Comparison of ENCODE assay signal across 11 cellular contexts in genomic region chr21:38170705-38171682, GRCh38.
A peak's percentile ranks its signal among the peaks of the same experiment; 100 is the strongest.
DNase-seq lines count a peak whose midpoint lies in the region; ATAC-seq and TF ChIP-seq lines count a peak whose summit lies in the region.
"Had no signal": no experiment of that assay in that cellular context is flagged by ENCODE, and none has a peak within 500 bp of the region (broad histone marks: within the 10 kb centered on the region; RNA-seq: fewer than 3 reads in every experiment).

No MANE protein-coding gene starts in this region.

- H3K4me3 Mint-ChIP-seq in endodermal cell (no peak overlapping the region), mesothelial cell of epicardium (no peak overlapping the region)
- no peak overlapping the region for H3K4me3 Mint-ChIP-seq in activated CD4-positive, alpha-beta T cell treated with anti-CD3 and anti-CD28 coated beads, Interleukin-2, amount 10 ng/mL, durations not matched to agents 7 days and 5 days
- H3K4me3 Mint-ChIP-seq in naive thymus-derived CD4-positive, alpha-beta T cell: no peak overlapping the region
- H3K4me3 Mint-ChIP-seq: natural killer cell had no signal

- peak overlapping the region; percentile 77 for H3K27ac ChIP-seq in endodermal cell (ENCODE audit: low read depth, low read length)
- no peak overlapping the region for H3K27ac ChIP-seq in naive thymus-derived CD4-positive, alpha-beta T cell (ENCODE audit: low read depth, low read length)

- intact Hi-C loops in naive thymus-derived CD4-positive, alpha-beta T cell (cut with micrococcal nuclease): loop anchor here in 1 of 2 donors (1.0 to 5.0 kb wide), 2 partner anchors 46 to 185 kb away; no protein-coding TSS in a partner anchor

- CTCF ChIA-PET in activated CD4-positive, alpha-beta T cell treated with anti-CD3 and anti-CD28 coated beads, Interleukin-2, amount 10 ng/mL, durations not matched to agents 7 days and 5 days (lab: Charles Lee): no interaction called here
- CTCF ChIA-PET in naive thymus-derived CD4-positive, alpha-beta T cell (lab: Charles Lee): interaction anchor here (1.6 to 2.5 kb wide), 3 partner anchors 47 to 184 kb away, joined by 7 to 12 read pairs (median 9); no protein-coding TSS in a partner anchor

- no peak overlapping the region for H3K4me3 ChIP-seq in endodermal cell (ENCODE audit: low read length)
- no peak overlapping the region for H3K4me3 ChIP-seq in naive thymus-derived CD4-positive, alpha-beta T cell (ENCODE audit: low read length)
- H3K4me3 ChIP-seq: HAP-1 had no signal

- H3K9me3 ChIP-seq in endodermal cell (ENCODE audit: control insufficient read depth, low read length): no peaks in the 10 kb centered on the region
- no peaks in the 10 kb centered on the region for H3K9me3 ChIP-seq in naive thymus-derived CD4-positive, alpha-beta T cell (ENCODE audit: control insufficient read depth in 2 of 3, low read length in 3 of 3)
- H3K9me3 ChIP-seq: HAP-1 had no signal

- ATAC-seq in GM21381 (IDR thresholded peaks at IDR 0.05; ENCODE audit: unreplicated experiment): no peak
- ATAC-seq in HG03159 (IDR thresholded peaks at IDR 0.05; ENCODE audit: unreplicated experiment): no peak
- no peak for ATAC-seq in naive thymus-derived CD4-positive, alpha-beta T cell
- ATAC-seq: natural killer cell had no signal

- TF ChIP-seq CTCF in endodermal cell (conservative IDR thresholded peaks at IDR 0.05) (no peak), mesothelial cell of epicardium (IDR thresholded peaks at IDR 0.05; ENCODE audit: unreplicated experiment) (no peak)

- peak overlapping the region; percentile 21 for H3K9ac ChIP-seq in endodermal cell (ENCODE audit: extremely low read depth, low read length, poor library complexity, severe bottlenecking)

- POLR2A ChIA-PET in activated CD4-positive, alpha-beta T cell treated with anti-CD3 and anti-CD28 coated beads, Interleukin-2, amount 10 ng/mL, durations not matched to agents 7 days and 5 days (lab: Charles Lee): no interaction called here
- POLR2A ChIA-PET in naive thymus-derived CD4-positive, alpha-beta T cell (lab: Charles Lee): no interaction called here

- DNase-seq in Caki2 (ENCODE audit: low read depth): peak; percentile 19
- peak; percentile 24 for DNase-seq in NCI-H2196 treated with DMSO at 0.1 percent for 48 hours (lab: John Stamatoyannopoulos, UW; ENCODE audit: unreplicated experiment)
- DNase-seq in endodermal cell: no peak
- no peak for DNase-seq in mesothelial cell of epicardium (ENCODE audit: low spot score in 2 of 2, unreplicated experiment in 2 of 2)
- DNase-seq in activated CD4-positive, alpha-beta T cell treated with anti-CD3 and anti-CD28 coated beads, Interleukin-2, amount 10 ng/mL, durations not matched to agents 7 days and 5 days: no peak
- no peak for DNase-seq in naive thymus-derived CD4-positive, alpha-beta T cell
- DNase-seq: natural killer cell, NCI-H1694 had no signal

- no peaks in the 10 kb centered on the region for H3K36me3 ChIP-seq in endodermal cell (ENCODE audit: control insufficient read depth, insufficient read depth, low read length)
- no peaks in the 10 kb centered on the region for H3K36me3 ChIP-seq in naive thymus-derived CD4-positive, alpha-beta T cell (ENCODE audit: control insufficient read depth in 2 of 3, insufficient read depth in 3 of 3, low read length in 3 of 3)
- H3K36me3 ChIP-seq: HAP-1 had no signal

- H3K36me3 Mint-ChIP-seq in endodermal cell (ENCODE audit: low read depth) (peaks cover 4% of the 10 kb centered on the region), mesothelial cell of epicardium (no peaks in the 10 kb centered on the region)
- H3K36me3 Mint-ChIP-seq in activated CD4-positive, alpha-beta T cell treated with anti-CD3 and anti-CD28 coated beads, Interleukin-2, amount 10 ng/mL, durations not matched to agents 7 days and 5 days (ENCODE audit: low read depth): no peaks in the 10 kb centered on the region
- H3K36me3 Mint-ChIP-seq in naive thymus-derived CD4-positive, alpha-beta T cell: no peaks in the 10 kb centered on the region
- H3K36me3 Mint-ChIP-seq: natural killer cell had no signal

- peak overlapping the region; percentile 88 for H3K27ac Mint-ChIP-seq in endodermal cell
- peak overlapping the region; percentile 82 for H3K27ac Mint-ChIP-seq in mesothelial cell of epicardium
- no peak overlapping the region for H3K27ac Mint-ChIP-seq in activated CD4-positive, alpha-beta T cell treated with anti-CD3 and anti-CD28 coated beads, Interleukin-2, amount 10 ng/mL, durations not matched to agents 7 days and 5 days
- H3K27ac Mint-ChIP-seq in naive thymus-derived CD4-positive, alpha-beta T cell: no peak overlapping the region
- H3K27ac Mint-ChIP-seq: natural killer cell had no signal

- WGBS in endodermal cell (ENCODE audit: insufficient coverage in 1 of 2, insufficient read length in 1 of 2), 2 experiments: 69 to 81% methylated on average over 6 to 8 of the region's 8 CpGs

- in situ Hi-C loops in Caki2 (cut with HindIII; ENCODE audit: low pct_unique_long_range_greater_than_20kb, low sequenced_read_pairs): loop anchor here (25.0 kb wide), 1 partner anchor 191 kb away; no protein-coding TSS in a partner anchor

- H3K4me1 Mint-ChIP-seq in endodermal cell (peaks cover 41% of the 10 kb centered on the region), mesothelial cell of epicardium (peaks cover 23% of the 10 kb centered on the region)
- H3K4me1 Mint-ChIP-seq in activated CD4-positive, alpha-beta T cell treated with anti-CD3 and anti-CD28 coated beads, Interleukin-2, amount 10 ng/mL, durations not matched to agents 7 days and 5 days: no peaks in the 10 kb centered on the region
- H3K4me1 Mint-ChIP-seq in naive thymus-derived CD4-positive, alpha-beta T cell: no peaks in the 10 kb centered on the region
- H3K4me1 Mint-ChIP-seq: natural killer cell had no signal

- peaks cover 5% of the 10 kb centered on the region for H3K9me3 Mint-ChIP-seq in endodermal cell
- H3K9me3 Mint-ChIP-seq in mesothelial cell of epicardium: peaks cover 4% of the 10 kb centered on the region
- no peaks in the 10 kb centered on the region for H3K9me3 Mint-ChIP-seq in activated CD4-positive, alpha-beta T cell treated with anti-CD3 and anti-CD28 coated beads, Interleukin-2, amount 10 ng/mL, durations not matched to agents 7 days and 5 days
- no peaks in the 10 kb centered on the region for H3K9me3 Mint-ChIP-seq in naive thymus-derived CD4-positive, alpha-beta T cell
- H3K9me3 Mint-ChIP-seq: natural killer cell had no signal

- H3K4me1 ChIP-seq in endodermal cell (ENCODE audit: control insufficient read depth, insufficient read depth, low read length): peaks cover 27% of the 10 kb centered on the region
- H3K4me1 ChIP-seq in naive thymus-derived CD4-positive, alpha-beta T cell (ENCODE audit: control insufficient read depth in 2 of 2, insufficient read depth in 2 of 2, low read length in 2 of 2): no peaks in the 10 kb centered on the region
- H3K4me1 ChIP-seq: HAP-1 had no signal

- H3K27me3 ChIP-seq in endodermal cell (ENCODE audit: control insufficient read depth, insufficient read depth, low read length, poor library complexity, severe bottlenecking): no peaks in the 10 kb centered on the region
- H3K27me3 ChIP-seq in naive thymus-derived CD4-positive, alpha-beta T cell (ENCODE audit: control insufficient read depth in 2 of 2, insufficient read depth in 2 of 2, low read length in 2 of 2): no peaks in the 10 kb centered on the region

- H3K27me3 Mint-ChIP-seq in endodermal cell (ENCODE audit: insufficient read depth) (no peaks in the 10 kb centered on the region), mesothelial cell of epicardium (ENCODE audit: low read depth) (no peaks in the 10 kb centered on the region)
- H3K27me3 Mint-ChIP-seq in activated CD4-positive, alpha-beta T cell treated with anti-CD3 and anti-CD28 coated beads, Interleukin-2, amount 10 ng/mL, durations not matched to agents 7 days and 5 days: no peaks in the 10 kb centered on the region
- H3K27me3 Mint-ChIP-seq in naive thymus-derived CD4-positive, alpha-beta T cell: peaks cover 0 to 10% (median 0%) of the 10 kb centered on the region in 5 donors

Comparison
In these comparisons a context has a peak if more than half of its experiments do, and no peak if none do; other contexts are left out.
1. DNase-seq: peak in Caki2 (single experiment) and NCI-H2196 treated with DMSO at 0.1 percent for 48 hours (single experiment); none in endodermal cell (single experiment), mesothelial cell of epicardium (0 of 2), activated CD4-positive, alpha-beta T cell treated with anti-CD3 and anti-CD28 coated beads, Interleukin-2, amount 10 ng/mL, durations not matched to agents 7 days and 5 days (single experiment) and naive thymus-derived CD4-positive, alpha-beta T cell (0 of 9).
2. H3K27ac Mint-ChIP-seq: peak in endodermal cell (single experiment) and mesothelial cell of epicardium (single experiment); none in activated CD4-positive, alpha-beta T cell treated with anti-CD3 and anti-CD28 coated beads, Interleukin-2, amount 10 ng/mL, durations not matched to agents 7 days and 5 days (single experiment) and naive thymus-derived CD4-positive, alpha-beta T cell (0 of 9).